Comparison of ENCODE assay signal across 8 cellular contexts in the genomic region with DNA sequence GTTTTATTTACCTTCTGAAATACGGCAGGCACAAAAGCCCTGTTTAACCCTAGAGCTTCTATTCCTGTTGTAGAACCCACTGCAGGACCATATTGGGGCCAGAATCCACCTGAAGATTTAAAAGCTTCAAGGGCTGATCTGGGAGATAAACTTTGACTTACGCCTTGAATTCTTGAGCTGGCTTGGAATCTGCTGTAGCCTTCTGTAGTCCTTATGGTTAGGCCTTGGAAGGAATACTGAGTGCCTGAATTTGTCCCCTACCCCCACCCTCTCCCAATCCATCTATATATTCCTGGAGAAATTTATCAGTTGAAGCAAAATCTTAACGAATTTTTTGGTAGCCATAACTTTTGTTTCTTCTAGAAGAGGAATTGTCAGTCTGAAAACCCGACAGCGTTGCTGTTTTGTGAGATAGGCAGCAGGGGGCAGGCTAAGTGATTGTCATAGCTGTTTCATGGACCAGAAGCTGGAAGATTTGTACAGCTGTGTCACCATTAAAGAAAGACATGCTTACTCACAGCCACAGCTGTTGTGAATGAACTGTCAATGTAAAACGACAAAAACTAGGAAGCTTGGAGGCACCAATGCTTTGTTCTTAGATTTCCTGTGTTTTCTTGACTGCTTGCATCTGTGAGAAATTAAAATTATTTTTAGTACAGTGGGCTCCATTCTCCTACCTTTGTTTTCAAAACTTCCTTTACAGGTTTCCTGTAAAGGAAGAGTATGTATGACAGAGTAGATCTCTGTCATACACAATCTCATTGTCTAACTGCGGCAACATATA. TPM values are rescaled to one million over a fixed set of nuclear protein-coding genes. Genes with fewer than 3 reads are reported as not detected.
DNase-seq lines count a peak whose midpoint lies in the region; ATAC-seq and TF ChIP-seq lines count a peak whose summit lies in the region.

No MANE protein-coding gene starts in this region.

- no peak overlapping the region for H3K18ac ChIP-seq in mesendoderm (ENCODE audit: low read length)

- no peak overlapping the region for H3K4me3 Mint-ChIP-seq in activated B cell treated with CpG ODN at 0.5 μM for 24 hours

- no peak overlapping the region for H3K4me2 ChIP-seq in mesendoderm (ENCODE audit: low read length)

- H3K9ac ChIP-seq in mesendoderm (ENCODE audit: low read length) = no peak overlapping the region

- no peak overlapping the region for H4K8ac ChIP-seq in mesendoderm (ENCODE audit: low read depth, low read length)

- peaks cover 69% of the 10 kb centered on the region for H3K36me3 Mint-ChIP-seq in activated B cell treated with CpG ODN at 0.5 μM for 24 hours (ENCODE audit: low read depth)

- H3K9me3 ChIP-seq in effector memory CD4-positive, alpha-beta T cell (ENCODE audit: control insufficient read depth, low read length) = no peaks in the 10 kb centered on the region

- no peak overlapping the region for H3K56ac ChIP-seq in mesendoderm (ENCODE audit: low read length)

- H2BK120ac ChIP-seq in mesendoderm (ENCODE audit: low read depth, low read length) = no peak overlapping the region

- peak; percentile 75 for ATAC-seq in GM18499 (IDR thresholded peaks at IDR 0.05; ENCODE audit: insufficient read depth, unreplicated experiment)
- peak; percentile 82 for ATAC-seq in HG02870 (IDR thresholded peaks at IDR 0.05; ENCODE audit: unreplicated experiment)
- peak; percentile 62 for ATAC-seq in activated B cell treated with CpG ODN at 0.5 μM for 24 hours (ENCODE audit: low read depth)

- H3K4me1 ChIP-seq in effector memory CD4-positive, alpha-beta T cell (ENCODE audit: control insufficient read depth, insufficient read depth, low read length, poor library complexity, severe bottlenecking) = no peaks in the 10 kb centered on the region
- no peaks in the 10 kb centered on the region for H3K4me1 ChIP-seq in mesendoderm (ENCODE audit: control insufficient read depth, low read depth, low read length)

- intact Hi-C loops in activated B cell treated with CpG ODN at 0.5 μM for 24 hours (cut with micrococcal nuclease) = loop anchor here (1.0 to 2.0 kb wide), 3 partner anchors 13 to 132 kb away; partner anchors contain the start of genes GFM1 and LXN

- no peaks in the 10 kb centered on the region for H3K27me3 Mint-ChIP-seq in activated B cell treated with CpG ODN at 0.5 μM for 24 hours

- H3K23ac ChIP-seq in mesendoderm (ENCODE audit: low read length) = no peak overlapping the region

- H3K27me3 ChIP-seq in effector memory CD4-positive, alpha-beta T cell (replicated peaks; ENCODE audit: control insufficient read depth, insufficient read depth, low read length, poor library complexity, severe bottlenecking) = no peaks in the 10 kb centered on the region
- no peaks in the 10 kb centered on the region for H3K27me3 ChIP-seq in mesendoderm (ENCODE audit: insufficient read depth, low read length, poor library complexity)

- no peak overlapping the region for H3K27ac Mint-ChIP-seq in activated B cell treated with CpG ODN at 0.5 μM for 24 hours

- POLR2A ChIA-PET in activated B cell treated with CpG ODN at 0.5 μM for 24 hours (lab: Charles Lee) = interaction anchor here (2.4 kb wide), 1 partner anchor 15 kb away, joined by 12 read pairs; the partner anchor contains the start of gene GFM1

- CTCF ChIA-PET in activated B cell treated with CpG ODN at 0.5 μM for 24 hours (lab: Charles Lee) = interaction anchor here (1.0 to 3.1 kb wide), 7 partner anchors 15 to 135 kb away, joined by 3 to 23 read pairs (median 4); partner anchors contain the start of gene GFM1

- no peak overlapping the region for H2BK5ac ChIP-seq in mesendoderm (ENCODE audit: low read length)

- H3K36me3 ChIP-seq in effector memory CD4-positive, alpha-beta T cell (ENCODE audit: control insufficient read depth, insufficient read depth, low read length) = peaks cover 61% of the 10 kb centered on the region
- no peaks in the 10 kb centered on the region for H3K36me3 ChIP-seq in mesendoderm (ENCODE audit: control insufficient read depth, insufficient read depth, low read length)

- no peaks in the 10 kb centered on the region for H3K4me1 Mint-ChIP-seq in activated B cell treated with CpG ODN at 0.5 μM for 24 hours

- H3K4ac ChIP-seq in mesendoderm (ENCODE audit: low read depth, low read length) = no peak overlapping the region

- H3K4me3 ChIP-seq in AG09309 (ENCODE audit: control insufficient read depth, low read depth, low read length) = no peak overlapping the region
- H3K4me3 ChIP-seq in effector memory CD4-positive, alpha-beta T cell (ENCODE audit: insufficient read depth, low read depth, low read length, poor library complexity, severe bottlenecking) = no peak overlapping the region
- H3K4me3 ChIP-seq in mesendoderm (ENCODE audit: low read length) = no peak overlapping the region

- no peak overlapping the region for H3K27ac ChIP-seq in effector memory CD4-positive, alpha-beta T cell (ENCODE audit: insufficient read depth, low read length, poor library complexity, severe bottlenecking)
- no peak overlapping the region for H3K27ac ChIP-seq in mesendoderm (ENCODE audit: low read depth, low read length)

- no peaks in the 10 kb centered on the region for H3K9me3 Mint-ChIP-seq in activated B cell treated with CpG ODN at 0.5 μM for 24 hours

- no peak overlapping the region for H2AK5ac ChIP-seq in mesendoderm (ENCODE audit: low read length)

- no peaks in the 10 kb centered on the region for H3K79me1 ChIP-seq in mesendoderm (ENCODE audit: low read length)

- H3K79me2 ChIP-seq in mesendoderm (ENCODE audit: control insufficient read depth, insufficient read depth, low read length) = no peaks in the 10 kb centered on the region

- TF ChIP-seq CTCF in AG09309 (IDR thresholded peaks at IDR 0.05; ENCODE audit: control insufficient read depth, insufficient read depth, low read depth, low read length, missing control alignments) = peak; percentile 77
- peak; percentile 17 for TF ChIP-seq CTCF in activated B cell treated with CpG ODN at 0.5 μM for 24 hours (IDR thresholded peaks at IDR 0.05)

- H2BK15ac ChIP-seq in mesendoderm (replicated peaks; ENCODE audit: low read depth) = no peak overlapping the region

- H4K5ac ChIP-seq in mesendoderm (ENCODE audit: low read length) = no peak overlapping the region

- peak; percentile 46 for DNase-seq in AG09309 (ENCODE audit: low read depth)
- peak; percentile 70 for DNase-seq in NCI-H1694 (lab: John Stamatoyannopoulos, UW)
- no peak for DNase-seq in activated B cell treated with CpG ODN at 0.5 μM for 24 hours
- peak in 2 of 3 donors; percentile 9 to 30 for DNase-seq in effector memory CD4-positive, alpha-beta T cell
- peak; percentile 52 for DNase-seq in mesendoderm
- peak; percentile 68 for DNase-seq in stromal cell of bone marrow (ENCODE audit: low read depth)

- no CpG with 5 or more reads among the region's 7 CpGs for WGBS in mesendoderm (ENCODE audit: extremely low coverage, insufficient coverage, low lambda C conversion rate)

RNA-seq across cellular contexts. Expression of gene LXN, which starts 12.8 kb away (rescaled TPM):
- total RNA-seq in activated B cell treated with CpG ODN at 0.5 μM for 24 hours = 5.2 and 5.9 TPM in 2 replicates
- polyA plus RNA-seq in mesendoderm (2013, experiment 1 of 2) = 10.3 TPM
- 11.1 TPM for polyA plus RNA-seq in mesendoderm (2013, experiment 2 of 2)

RNA-seq across cellular contexts. Expression of gene GFM1, which starts 15.3 kb away (rescaled TPM):
- total RNA-seq in activated B cell treated with CpG ODN at 0.5 μM for 24 hours = 46.8 and 56.4 TPM in 2 replicates
- 25.2 TPM for polyA plus RNA-seq in mesendoderm (2013, experiment 1 of 2)
- polyA plus RNA-seq in mesendoderm (2013, experiment 2 of 2) = 24.5 TPM
